ENCODE assay signal across 8 cellular contexts in genomic region chr6:131923356-131923755, GRCh38. TPM values are rescaled to one million over a fixed set of nuclear protein-coding genes. Genes with fewer than 3 reads are reported as not detected.
A peak's percentile ranks its signal among the peaks of the same experiment; 100 is the strongest.
DNase-seq lines count a peak whose midpoint lies in the region; ATAC-seq and TF ChIP-seq lines count a peak whose summit lies in the region.

No MANE protein-coding gene starts in this region.

- WGBS in mammary epithelial cell (ENCODE audit: low coverage, missing lambda C conversion rate), result 4% methylated on average over 2 of the region's 2 CpGs

- H3K36me3 ChIP-seq in mammary epithelial cell (ENCODE audit: insufficient read depth, low read length), result no peaks in the 10 kb centered on the region

- no peak overlapping the region for H3K4me3 ChIP-seq in mammary epithelial cell (replicated peaks in 1 of 3; ENCODE audit: insufficient read depth in 1 of 3, low read depth in 2 of 3, low read length in 3 of 3)

- CTCF ChIA-PET in mammary epithelial cell (lab: Charles Lee; ENCODE audit: low non-redundant PET), result no interaction called here

- no peak overlapping the region for H2AFZ ChIP-seq in mammary epithelial cell (ENCODE audit: low read depth, low read length)

- H3K27ac ChIP-seq in 22Rv1, result no peak overlapping the region
- H3K27ac ChIP-seq in mammary epithelial cell (ENCODE audit: insufficient read depth, low read depth, low read length), result no peak overlapping the region

- ATAC-seq in HG03432 (IDR thresholded peaks at IDR 0.05; ENCODE audit: unreplicated experiment) (peak; percentile 76), GM19463 (IDR thresholded peaks at IDR 0.05; ENCODE audit: unreplicated experiment) (no peak)

- DNase-seq in EL (peak; percentile 69), OCI-M1 (lab: John Stamatoyannopoulos, UW) (peak; percentile 88), mammary epithelial cell (peak; percentile 53), medulla oblongata (ENCODE audit: extremely low spot score) (peak; percentile 53), GF-D8 (lab: John Stamatoyannopoulos, UW) (no peak)

- H4K20me1 ChIP-seq in mammary epithelial cell (ENCODE audit: insufficient read depth, low read length), result no peaks in the 10 kb centered on the region

- H3K9ac ChIP-seq in mammary epithelial cell (ENCODE audit: insufficient read depth, low read length), result no peak overlapping the region

- BruUV-seq in mammary epithelial cell (replicated peaks; lab: Mats Ljungman, UMichigan), result no TSS peak

- in situ Hi-C loops in mammary epithelial cell (cut with MboI; ENCODE audit: low sequenced_read_pairs in 2 of 2), result loop anchor here (10.0 to 25.0 kb wide), 4 partner anchors 289 to 564 kb away; no protein-coding TSS in a partner anchor

- peaks cover 9% of the 10 kb centered on the region for H3K4me1 ChIP-seq in mammary epithelial cell (ENCODE audit: insufficient read depth, low read length)

- intact Hi-C loops in mammary epithelial cell (cut with micrococcal nuclease), result loop anchor here (5.0 kb wide), 1 partner anchor 354 kb away; no protein-coding TSS in a partner anchor

- no peaks in the 10 kb centered on the region for H3K79me2 ChIP-seq in mammary epithelial cell (ENCODE audit: insufficient read depth, low read length)

- H3K4me2 ChIP-seq in mammary epithelial cell (ENCODE audit: insufficient read depth, low read depth, low read length), result no peak overlapping the region

- TF ChIP-seq CTCF in 22Rv1 (IDR thresholded peaks at IDR 0.05), result peak; percentile 84
- peak; percentile 69 to 75 for TF ChIP-seq CTCF in mammary epithelial cell (conservative IDR thresholded peaks at IDR 0.05 in 1 of 2, IDR thresholded peaks at IDR 0.05 in 1 of 2; ENCODE audit: extremely low read depth in 1 of 2, insufficient read depth in 1 of 2, low read depth in 1 of 2, low read length in 2 of 2)

- peaks cover 3% of the 10 kb centered on the region for H3K9me3 ChIP-seq in mammary epithelial cell (replicated peaks; ENCODE audit: insufficient read depth, low read length)

- dilution Hi-C loops in mammary epithelial cell (cut with HindIII; ENCODE audit: low sequenced_read_pairs), result no loop called here

- H3K27me3 ChIP-seq in mammary epithelial cell (ENCODE audit: insufficient read depth, low read length), result no peaks in the 10 kb centered on the region

RNA-seq across cellular contexts. Expression of gene CCN2, which starts 27.8 kb away (rescaled TPM):
- 100 to 1,000 TPM; 114 to 225 TPM for total RNA-seq in mammary epithelial cell
- 29.5 TPM for polyA plus RNA-seq in mammary epithelial cell
- 29.8 TPM for polyA minus RNA-seq in mammary epithelial cell
